10 cellular contexts compared by ENCODE assay signal in genomic region chr17:19076398-19077192, GRCh38. TPM values are rescaled to one million over a fixed set of nuclear protein-coding genes. Genes with fewer than 3 reads are reported as not detected.
DNase-seq lines count a peak whose midpoint lies in the region; ATAC-seq and TF ChIP-seq lines count a peak whose summit lies in the region.
"Not testable (repeated sequence)": the region's sequence is repeated elsewhere in the genome, so short reads cannot be mapped to it uniquely, and the experiment has no call there.
"Had no signal": no experiment of that assay in that cellular context is flagged by ENCODE, and none has a peak within 500 bp of the region (broad histone marks: within the 10 kb centered on the region; RNA-seq: fewer than 3 reads in every experiment).

No MANE protein-coding gene starts in this region.

- not testable (repeated sequence) for H3K36me3 ChIP-seq in CD4-positive, CD25-positive, alpha-beta regulatory T cell (ENCODE audit: control insufficient read depth, insufficient read depth, low read length); HCT116 (ENCODE audit: control insufficient read depth in 1 of 2, insufficient read depth in 2 of 2, low read length in 2 of 2); left lung; psoas muscle (ENCODE audit: insufficient read depth in 1 of 2, low read depth in 1 of 2)

- H3K9me3 ChIP-seq in CD4-positive, CD25-positive, alpha-beta regulatory T cell (ENCODE audit: control insufficient read depth in 2 of 2, low read length in 2 of 2); HCT116 (ENCODE audit: control insufficient read depth in 1 of 2, insufficient read depth in 1 of 2, low read depth in 1 of 2, low read length in 2 of 2); T-helper 17 cell (ENCODE audit: control insufficient read depth, low read length, poor library complexity, severe bottlenecking); left lung; psoas muscle: not testable (repeated sequence)

- not testable (repeated sequence) for BruUV-seq in HCT116 (replicated peaks; lab: Mats Ljungman, UMichigan)

- whole genome bisulfite sequencing in psoas muscle, 3 donors, result 44 to 80% (median 80%) methylated on average over 5 to 8 of the region's 31 CpGs

- H3K27ac ChIP-seq in CD4-positive, CD25-positive, alpha-beta regulatory T cell (ENCODE audit: insufficient read depth, low read length, poor library complexity, severe bottlenecking); HCT116 (ENCODE audit: low read depth, low read length); left lung; psoas muscle: not testable (repeated sequence)

- not testable (repeated sequence) for H3K9ac ChIP-seq in HCT116 (ENCODE audit: low read length)

- DNase-seq in CD4-positive, CD25-positive, alpha-beta regulatory T cell, result peak in 2 of 3 donors; percentile 15 to 40
- DNase-seq in HCT116 (ENCODE audit: low read depth, low spot score); chondrocyte (ENCODE audit: low spot score): not testable (repeated sequence)
- DNase-seq in T-helper 17 cell, result peak in 1 of 3 donors; percentile 17
- peak; percentile 16 for DNase-seq in activated T-cell treated with anti-CD3 and anti-CD28 coated beads for 1 hour (ENCODE audit: low read depth)
- peak; percentile 42 to 78 for DNase-seq in left lung
- peak; percentile 26 to 70 for DNase-seq in psoas muscle
- peak in 1 of 2 donors; percentile 31 for DNase-seq in stimulated activated naive CD8-positive, alpha-beta T cell treated with anti-CD3 and anti-CD28 coated beads, Interleukin-15, amount 100 ng/mL, for 72 hours

- not testable (repeated sequence) for H2AFZ ChIP-seq in HCT116 (ENCODE audit: low read depth, low read length, poor library complexity, severe bottlenecking)

- H3K36me3 Mint-ChIP-seq in CD4-positive, CD25-positive, alpha-beta regulatory T cell; T-helper 17 cell (ENCODE audit: low read depth); chondrocyte (ENCODE audit: low read depth): not testable (repeated sequence)

- H4K20me1 ChIP-seq in HCT116 (ENCODE audit: insufficient read depth), result not testable (repeated sequence)

- RAD21 ChIA-PET in HCT116 (lab: Charles Lee; ENCODE audit: low non-redundant PET in 1 of 2, low total read pairs in 2 of 2, uncharacterized antibody in 2 of 2, unreplicated experiment in 2 of 2), result not testable (repeated sequence)

- not testable (repeated sequence) for H3K27me3 ChIP-seq in CD4-positive, CD25-positive, alpha-beta regulatory T cell (ENCODE audit: control insufficient read depth, insufficient read depth, low read length); HCT116 (ENCODE audit: insufficient read depth, low read length); left lung; psoas muscle (ENCODE audit: insufficient read depth in 3 of 3, low read length in 2 of 3)

- H3K9me3 Mint-ChIP-seq in CD4-positive, CD25-positive, alpha-beta regulatory T cell; chondrocyte (ENCODE audit: low read depth); stimulated activated naive CD8-positive, alpha-beta T cell treated with anti-CD3 and anti-CD28 coated beads, Interleukin-15, amount 100 ng/mL, for 72 hours: not testable (repeated sequence)

- H3K9me2 ChIP-seq in HCT116 (ENCODE audit: insufficient read depth), result not testable (repeated sequence)

- peak; percentile 22; the same call in 1 of the 2 replicates for TF ChIP-seq RAD21 in HCT116 (IDR thresholded peaks at IDR 0.05; ENCODE audit: low read depth)

- H3K4me3 ChIP-seq in CD4-positive, CD25-positive, alpha-beta regulatory T cell (ENCODE audit: low read depth, low read length); HCT116 (replicated peaks in 1 of 2; ENCODE audit: low read depth in 1 of 2, low read length in 2 of 2); left lung; psoas muscle: not testable (repeated sequence)

- POLR2A ChIA-PET in HCT116 (lab: Charles Lee), result not testable (repeated sequence)

- H3K27me3 Mint-ChIP-seq in CD4-positive, CD25-positive, alpha-beta regulatory T cell; T-helper 17 cell; chondrocyte (ENCODE audit: low read depth); stimulated activated naive CD8-positive, alpha-beta T cell treated with anti-CD3 and anti-CD28 coated beads, Interleukin-15, amount 100 ng/mL, for 72 hours: not testable (repeated sequence)

- not testable (repeated sequence) for H3K4me1 ChIP-seq in CD4-positive, CD25-positive, alpha-beta regulatory T cell (ENCODE audit: control insufficient read depth, insufficient read depth, low read length, poor library complexity, severe bottlenecking); HCT116 (ENCODE audit: control insufficient read depth in 1 of 2, insufficient read depth in 2 of 2, low read length in 2 of 2); left lung; psoas muscle

- H3K79me2 ChIP-seq in HCT116 (ENCODE audit: insufficient read depth, low read length), result not testable (repeated sequence)

- CTCF ChIA-PET in HCT116 (lab: Charles Lee), result not testable (repeated sequence)

- not testable (repeated sequence) for H3K27ac Mint-ChIP-seq in CD4-positive, CD25-positive, alpha-beta regulatory T cell; T-helper 17 cell; chondrocyte (ENCODE audit: unreplicated experiment); stimulated activated naive CD8-positive, alpha-beta T cell treated with anti-CD3 and anti-CD28 coated beads, Interleukin-15, amount 100 ng/mL, for 72 hours

- not testable (repeated sequence) for H3K4me3 Mint-ChIP-seq in CD4-positive, CD25-positive, alpha-beta regulatory T cell; T-helper 17 cell; chondrocyte (ENCODE audit: unreplicated experiment); stimulated activated naive CD8-positive, alpha-beta T cell treated with anti-CD3 and anti-CD28 coated beads, Interleukin-15, amount 100 ng/mL, for 72 hours

- peak; percentile 92 to 96 for ATAC-seq in CD4-positive, CD25-positive, alpha-beta regulatory T cell (ENCODE audit: low read depth in 2 of 2)
- peak; percentile 98 for ATAC-seq in HCT116
- peak; percentile 98 for ATAC-seq in T-helper 17 cell
- ATAC-seq in left lung, result peak; percentile 99
- peak; percentile 95 to 98 (median 96) for ATAC-seq in psoas muscle
- ATAC-seq in stimulated activated naive CD8-positive, alpha-beta T cell treated with anti-CD3 and anti-CD28 coated beads, Interleukin-15, amount 100 ng/mL, for 72 hours, result peak; percentile 94

- TF ChIP-seq POLR2A in HCT116 (IDR thresholded peaks at IDR 0.05; ENCODE audit: borderline replicate concordance, extremely low read depth, insufficient read depth, insufficient read length), result not testable (repeated sequence)

- not testable (repeated sequence) for H3K4me2 ChIP-seq in HCT116 (ENCODE audit: low read length)

- TF ChIP-seq CTCF in HCT116 (IDR thresholded peaks at IDR 0.05 in 2 of 3, conservative IDR thresholded peaks at IDR 0.05 in 1 of 3; ENCODE audit: borderline replicate concordance in 1 of 3, insufficient read depth in 1 of 3, low read depth in 2 of 3, low read length in 2 of 3); left lung (IDR thresholded peaks at IDR 0.05); psoas muscle (IDR thresholded peaks at IDR 0.05): not testable (repeated sequence)
- TF ChIP-seq CTCF in chondrocyte (IDR thresholded peaks at IDR 0.05), result peak; percentile 22

- not testable (repeated sequence) for H3K4me1 Mint-ChIP-seq in CD4-positive, CD25-positive, alpha-beta regulatory T cell; T-helper 17 cell; chondrocyte (ENCODE audit: low read depth); stimulated activated naive CD8-positive, alpha-beta T cell treated with anti-CD3 and anti-CD28 coated beads, Interleukin-15, amount 100 ng/mL, for 72 hours

- intact Hi-C loops in HCT116 (cut with micrococcal nuclease); left lung (cut with DNase I); psoas muscle (cut with DNase I): not testable (repeated sequence)

RNA-seq across cellular contexts. Expression of gene GRAP, which starts 29.8 kb away (rescaled TPM):
- 34.5 TPM for total RNA-seq in CD4-positive, CD25-positive, alpha-beta regulatory T cell
- polyA plus RNA-seq in CD4-positive, CD25-positive, alpha-beta regulatory T cell, result 10 to 100 TPM; 52.2 to 77.5 (median 62.6) TPM
- total RNA-seq in HCT116 (2021; ENCODE audit: unreplicated experiment) (0.27 TPM), T-helper 17 cell (10 to 100 TPM; 23.8 to 26.7 TPM), chondrocyte (0.13 to 0.35 TPM in 2 of 3 replicates, not detected in the other), left lung (10 to 100 TPM in 1 of 2 donors, 1 to 10 TPM in 1; 5.4 to 10.6 TPM), psoas muscle (1 to 10 TPM in 3 of 4 donors, under 1 TPM in 1; 0.71 to 2.2 (median 1.9) TPM)
- polyA plus RNA-seq in HCT116 (2012), result 0.02 and 0.10 TPM in 2 replicates
- polyA plus RNA-seq in psoas muscle, result 1 to 10 TPM in 2 of 3 donors, under 1 TPM in 1; 0.71 to 1.9 (median 1.4) TPM
- total RNA-seq: osteoblast had no signal

RNA-seq across cellular contexts. Expression of gene GRAPL, which starts 50.8 kb away (rescaled TPM):
- total RNA-seq in CD4-positive, CD25-positive, alpha-beta regulatory T cell, result 37.1 TPM
- 1 to 10 TPM in 3 of 4 donors, under 1 TPM in 1; 0.80 to 1.6 (median 1.4) TPM for polyA plus RNA-seq in CD4-positive, CD25-positive, alpha-beta regulatory T cell
- 0.44 TPM for total RNA-seq in HCT116 (2021; ENCODE audit: unreplicated experiment)
- not detected in 2 replicates for polyA plus RNA-seq in HCT116 (2012)
- total RNA-seq in T-helper 17 cell, result 10 to 100 TPM; 17.5 to 21.0 TPM
- total RNA-seq in chondrocyte, result not detected in 3 replicates
- 1 to 10 TPM; 4.8 to 6.9 TPM for total RNA-seq in left lung
- total RNA-seq in psoas muscle, result 1 to 10 TPM in 1 of 4 donors, under 1 TPM in 1, not detected in 2; 0.90 to 1.5 TPM
- polyA plus RNA-seq in psoas muscle, result under 1 TPM; 0.34 to 0.74 (median 0.35) TPM
- total RNA-seq: M059J, osteoblast had no signal
